ENCODE assay signal across 9 cellular contexts in the genomic region with DNA sequence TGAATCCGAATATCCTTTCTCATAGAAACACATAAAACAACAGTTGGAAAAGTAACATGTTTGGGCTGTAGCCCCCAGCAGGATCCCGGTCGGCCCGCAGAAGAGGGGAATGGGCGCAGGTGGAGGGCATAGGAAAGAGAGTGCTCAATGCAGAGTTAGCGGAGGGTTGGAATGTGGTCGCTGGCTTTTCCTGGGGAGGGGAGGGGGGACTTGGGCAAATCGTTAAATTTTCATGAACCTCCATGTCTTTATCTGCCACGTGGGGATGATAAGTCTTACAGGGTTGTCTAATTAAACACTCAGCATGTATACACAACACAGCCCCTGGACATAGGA. TPM values are rescaled to one million over a fixed set of nuclear protein-coding genes. Genes with fewer than 3 reads are reported as not detected.
DNase-seq lines count a peak whose midpoint lies in the region; ATAC-seq, FAIRE-seq and TF ChIP-seq lines count a peak whose summit lies in the region.
"Had no signal": no experiment of that assay in that cellular context is flagged by ENCODE, and none has a peak within 500 bp of the region (broad histone marks: within the 10 kb centered on the region; RNA-seq: fewer than 3 reads in every experiment).

No MANE protein-coding gene starts in this region.

- H4K8ac ChIP-seq in mesenchymal stem cell (ENCODE audit: low read length), result peak overlapping the region; percentile 89

- H2BK15ac ChIP-seq in mesenchymal stem cell (ENCODE audit: low read depth, poor library complexity, severe bottlenecking), result no peak overlapping the region

- H3K4me3 ChIP-seq in K562 (peak overlapping the region; percentile 41; the same call in 1 of the 2 replicates), mesenchymal stem cell (ENCODE audit: insufficient read depth in 1 of 2, low read depth in 1 of 2, low read length in 2 of 2) (peak overlapping the region; percentile 51 to 88), uterus (peak overlapping the region; percentile 66 to 79)

- no peak overlapping the region for H3K14ac ChIP-seq in mesenchymal stem cell (ENCODE audit: low read length in 2 of 2)

- TF ChIP-seq RAD21 in K562 (CRISPR knock-in tag; conservative IDR thresholded peaks at IDR 0.05 in 1 of 2, IDR thresholded peaks at IDR 0.05 in 1 of 2), result no peak

- peak overlapping the region; percentile 97 for H3K27ac Mint-ChIP-seq in activated naive CD4-positive, alpha-beta T cell treated with anti-CD3 and anti-CD28 coated beads, Interleukin-2, amount 50 U/mL, for 24 hours

- H3K9me1 ChIP-seq in K562 (ENCODE audit: control insufficient read depth, insufficient read depth, low read length), result no peaks in the 10 kb centered on the region

- TF ChIP-seq POLR2A in K562 (conservative IDR thresholded peaks at IDR 0.05) (no peak), uterus (IDR thresholded peaks at IDR 0.05) (no peak)

- no peaks in the 10 kb centered on the region for H3K9me3 Mint-ChIP-seq in activated naive CD4-positive, alpha-beta T cell treated with anti-CD3 and anti-CD28 coated beads, Interleukin-2, amount 50 U/mL, for 24 hours

- no peaks in the 10 kb centered on the region for H4K20me1 ChIP-seq in K562 (replicated peaks; ENCODE audit: control insufficient read depth, insufficient read depth, low read length)

- in situ Hi-C loops in K562 (cut with MboI), result no loop called here

- H3K36me3 Mint-ChIP-seq in activated naive CD4-positive, alpha-beta T cell treated with anti-CD3 and anti-CD28 coated beads, Interleukin-2, amount 50 U/mL, for 24 hours, result peaks cover 3% of the 10 kb centered on the region

- no peak overlapping the region for H3K23ac ChIP-seq in mesenchymal stem cell (ENCODE audit: low read length in 2 of 2)

- H2AFZ ChIP-seq in K562 (ENCODE audit: low read depth, low read length) (peak overlapping the region; percentile 91), mesenchymal stem cell (ENCODE audit: low read depth, low read length) (peak overlapping the region; percentile 54)

- no TSS peak for BruUV-seq in K562 (replicated peaks; lab: Mats Ljungman, UMichigan)

- no peak overlapping the region for H3K27ac ChIP-seq in K562 (ENCODE audit: extremely low read depth, low read depth, low read length)
- peak overlapping the region; percentile 73 for H3K27ac ChIP-seq in mesenchymal stem cell (ENCODE audit: low read length, poor library complexity, severe bottlenecking)
- H3K27ac ChIP-seq in uterus, result peak overlapping the region; percentile 91 to 93

- peaks cover 37% of the 10 kb centered on the region for H3K4me1 Mint-ChIP-seq in activated naive CD4-positive, alpha-beta T cell treated with anti-CD3 and anti-CD28 coated beads, Interleukin-2, amount 50 U/mL, for 24 hours

- H3K18ac ChIP-seq in mesenchymal stem cell (ENCODE audit: low read depth in 1 of 2, low read length in 2 of 2), result peak overlapping the region; percentile 58 to 76

- H4K91ac ChIP-seq in mesenchymal stem cell (ENCODE audit: low read length), result no peak overlapping the region

- ATAC-seq in K562 (no peak), HG02571 (IDR thresholded peaks at IDR 0.05; ENCODE audit: unreplicated experiment) (no peak), GM18861 (IDR thresholded peaks at IDR 0.05; ENCODE audit: unreplicated experiment) (no peak)

- no peak for DNase-seq in activated naive CD4-positive, alpha-beta T cell (lab: John Stamatoyannopoulos, UW)
- DNase-seq in K562 (ENCODE audit: extremely low read depth in 1 of 4, low spot score in 3 of 4), result no peak
- no peak for DNase-seq in mesenchymal stem cell
- DNase-seq in uterus, result no peak
- no peak for DNase-seq in NK-92 (lab: John Stamatoyannopoulos, UW; ENCODE audit: unreplicated experiment)

- intact Hi-C loops in K562 (cut with micrococcal nuclease) (no loop called here), uterus (cut with DNase I; ENCODE audit: low total_unique reads) (no loop called here)

- no peak overlapping the region for H2BK120ac ChIP-seq in mesenchymal stem cell (ENCODE audit: low read depth, low read length)

- H3K4me3 Mint-ChIP-seq in activated naive CD4-positive, alpha-beta T cell treated with anti-CD3 and anti-CD28 coated beads, Interleukin-2, amount 50 U/mL, for 24 hours, result peak overlapping the region; percentile 99

- peak overlapping the region; percentile 22 for H2BK5ac ChIP-seq in mesenchymal stem cell (ENCODE audit: low read depth, low read length, poor library complexity, severe bottlenecking)

- peaks cover 2% of the 10 kb centered on the region for H3K79me1 ChIP-seq in mesenchymal stem cell (replicated peaks; ENCODE audit: low read length, poor library complexity, severe bottlenecking)

- no peaks in the 10 kb centered on the region for H3K79me2 ChIP-seq in K562 (ENCODE audit: control insufficient read depth, insufficient read depth, low read length)

- 67% methylated on average over 8 of the region's 9 CpGs for WGBS in K562 (ENCODE audit: insufficient coverage, low coverage, missing lambda C conversion rate)
- WGBS in mesenchymal stem cell, result 2% methylated on average over 4 of the region's 9 CpGs

- TF ChIP-seq EP300 in K562 (IDR thresholded peaks at IDR 0.05; ENCODE audit: low read length), result no peak

- peak overlapping the region in 1 of 2 experiments; percentile 17 for H2BK12ac ChIP-seq in mesenchymal stem cell (ENCODE audit: low read length in 2 of 2)

- peak overlapping the region in 1 of 2 experiments; percentile 19 for H3K4ac ChIP-seq in mesenchymal stem cell (ENCODE audit: low read depth in 1 of 2, low read length in 2 of 2)

- H3K36me3 ChIP-seq in K562 (ENCODE audit: control insufficient read depth, insufficient read depth, low read length) (no peaks in the 10 kb centered on the region), mesenchymal stem cell (ENCODE audit: control insufficient read depth in 1 of 2, insufficient read depth in 2 of 2, low read depth in 1 of 2, low read length in 2 of 2) (no peaks in the 10 kb centered on the region), uterus (no peaks in the 10 kb centered on the region)

- H3K9me3 ChIP-seq in K562 (replicated peaks; ENCODE audit: control insufficient read depth, insufficient read depth, low read depth, low read length) (no peaks in the 10 kb centered on the region), mesenchymal stem cell (ENCODE audit: control insufficient read depth, low read length) (no peaks in the 10 kb centered on the region), uterus (no peaks in the 10 kb centered on the region)

- peaks cover 0 to 11% of the 10 kb centered on the region in 2 experiments; a peak in 3 of 5 replicates for H3K4me1 ChIP-seq in K562 (replicated peaks in 1 of 2; ENCODE audit: control insufficient read depth in 2 of 2, insufficient read depth in 2 of 2, low read length in 2 of 2)
- H3K4me1 ChIP-seq in mesenchymal stem cell (ENCODE audit: control insufficient read depth, insufficient read depth, low read depth, low read length), result peaks cover 4% of the 10 kb centered on the region
- H3K4me1 ChIP-seq in uterus, result no peaks in the 10 kb centered on the region

- CTCF ChIA-PET in K562 (lab: Yijun Ruan, JAX; ENCODE audit: low intra/inter-chr PET ratio), result no interaction called here

- H3K9ac ChIP-seq in K562 (ENCODE audit: insufficient read depth in 1 of 2, low read depth in 2 of 2, low read length in 2 of 2) (no peak overlapping the region), mesenchymal stem cell (ENCODE audit: low read length) (peak overlapping the region; percentile 70)

- TF ChIP-seq CTCF in K562 (IDR thresholded peaks at IDR 0.05 in 2 of 3, conservative IDR thresholded peaks at IDR 0.05 in 1 of 3; ENCODE audit: insufficient read depth in 2 of 3, low read depth in 1 of 3, low read length in 3 of 3) (no peak), uterus (IDR thresholded peaks at IDR 0.05) (no peak)

- peaks cover 0 to 4% of the 10 kb centered on the region in 2 experiments; a peak in 1 of 5 replicates for H3K27me3 ChIP-seq in K562 (ENCODE audit: control insufficient read depth in 2 of 2, insufficient read depth in 2 of 2, low read length in 2 of 2)
- H3K27me3 ChIP-seq in mesenchymal stem cell (ENCODE audit: control insufficient read depth in 1 of 2, insufficient read depth in 1 of 2, low read length in 2 of 2), result no peaks in the 10 kb centered on the region
- no peaks in the 10 kb centered on the region for H3K27me3 ChIP-seq in uterus

- POLR2A ChIA-PET in K562 (lab: Yijun Ruan, JAX), result interaction anchor here (0.8 kb wide), 1 partner anchor 11 kb away, joined by 3 read pairs; no protein-coding TSS in a partner anchor

- no peaks in the 10 kb centered on the region for H3K27me3 Mint-ChIP-seq in activated naive CD4-positive, alpha-beta T cell treated with anti-CD3 and anti-CD28 coated beads, Interleukin-2, amount 50 U/mL, for 24 hours

- no peak overlapping the region for H2AK5ac ChIP-seq in mesenchymal stem cell (ENCODE audit: low read length, severe bottlenecking)

- FAIRE-seq in K562 (lab: Jason Lieb, UNC), result no peak
- FAIRE-seq: G401.6 had no signal

- H3K4me2 ChIP-seq in K562 (ENCODE audit: insufficient read depth, low read length) (peak overlapping the region; percentile 30; the same call in 1 of the 2 replicates), mesenchymal stem cell (ENCODE audit: low read length, poor library complexity, severe bottlenecking) (peak overlapping the region; percentile 81)

RNA-seq across cellular contexts. Expression of gene SLC46A3, which starts 0.4 kb away (rescaled TPM):
- total RNA-seq in K562 (2011; cell fraction: chromatin; rRNA removed; ENCODE audit: low replicate concordance), result 0.97 and 2.0 TPM in 2 replicates
- 0.50 and 1.2 TPM in 2 replicates for total RNA-seq in K562 (2011; cell fraction: nucleolus; rRNA removed)
- 1.5 and 2.1 TPM in 2 replicates for total RNA-seq in K562 (2011; cell fraction: nucleoplasm; rRNA removed)
- total RNA-seq in K562 (2014; rRNA removed), result 0.54 and 0.61 TPM in 2 replicates
- total RNA-seq in K562 (2014; rRNA removed; fragmentation: Illumina TruSeq; extraction: Trizol), result 0.51 and 0.54 TPM in 2 replicates
- total RNA-seq in K562 (2015; rRNA removed; fragmentation: Illumina TruSeq; extraction: Trizol), result 0.38 and 0.43 TPM in 2 replicates
- 0.54 and 0.66 TPM in 2 replicates for total RNA-seq in K562 (2021)
- polyA plus RNA-seq in K562 (2011; rRNA removed), result 1.2 and 2.6 TPM in 2 replicates
- 0.54 and 1.6 TPM in 2 replicates for polyA plus RNA-seq in K562 (2011; cell fraction: cytosol; rRNA removed)
- polyA plus RNA-seq in K562 (2011; cell fraction: nucleus; rRNA removed), result 1.5 and 4.8 TPM in 2 replicates
- polyA plus RNA-seq in K562 (2012), result 0.66 and 1.3 TPM in 2 replicates
- polyA plus RNA-seq in K562 (2014; fragmentation: Illumina TruSeq; extraction: Trizol), result 0.32 and 0.58 TPM in 2 replicates
- polyA plus RNA-seq in K562 (2014; fragmentation: Nextera tagmentation; extraction: Ambion mirVana), result under 1 TPM; 0.14 to 0.20 TPM
- 0.37 and 0.73 TPM in 2 replicates for polyA plus RNA-seq in K562 (2014; rRNA removed)
- polyA minus RNA-seq in K562 (2011; rRNA and poly(A)+ RNA removed), result 1.4 and 1.6 TPM in 2 replicates
- polyA minus RNA-seq in K562 (2011; cell fraction: cytosol; rRNA and poly(A)+ RNA removed), result 0.86 TPM in 1 of 2 replicates, not detected in the other
- polyA minus RNA-seq in K562 (2011; cell fraction: nucleus; rRNA and poly(A)+ RNA removed), result 0.54 and 2.3 TPM in 2 replicates
- 8.0 TPM for polyA plus RNA-seq in mesenchymal stem cell (2013, experiment 1 of 2)
- polyA plus RNA-seq in mesenchymal stem cell (2013, experiment 2 of 2), result 8.9 TPM
- total RNA-seq in uterus, result 10 to 100 TPM in 1 of 4 donors, 1 to 10 TPM in 3; 2.3 to 12.1 (median 5.9) TPM
